19 cellular contexts compared by ENCODE assay signal in genomic region chr12:46676797-46677520, GRCh38.
A peak's percentile ranks its signal among the peaks of the same experiment; 100 is the strongest.
DNase-seq lines count a peak whose midpoint lies in the region; ATAC-seq and TF ChIP-seq lines count a peak whose summit lies in the region.
"Had no signal": no experiment of that assay in that cellular context is flagged by ENCODE, and none has a peak within 500 bp of the region (broad histone marks: within the 10 kb centered on the region; RNA-seq: fewer than 3 reads in every experiment).

No MANE protein-coding gene starts in this region.

- H3K9me3 Mint-ChIP-seq in activated naive CD4-positive, alpha-beta T cell treated with anti-CD3 and anti-CD28 coated beads, Interleukin-2, amount 50 U/mL, for 24 hours = no peaks in the 10 kb centered on the region
- H3K9me3 Mint-ChIP-seq in stimulated activated effector memory CD8-positive, alpha-beta T cell treated with anti-CD3 and anti-CD28 coated beads, Interleukin-12 subunit alpha, Interleukin-12 subunit beta, amount 100 ng/mL, for 72 hours = no peaks in the 10 kb centered on the region
- H3K9me3 Mint-ChIP-seq: dendritic cell treated with granulocyte-macrophage colony-stimulating factor and Interleukin-4, amounts not matched to agents 40 ng/mL and 50 ng/mL, for 4 days had no signal

- H3K36me3 Mint-ChIP-seq in activated naive CD4-positive, alpha-beta T cell treated with anti-CD3 and anti-CD28 coated beads, Interleukin-2, amount 50 U/mL, for 24 hours = no peaks in the 10 kb centered on the region
- no peaks in the 10 kb centered on the region for H3K36me3 Mint-ChIP-seq in stimulated activated effector memory CD8-positive, alpha-beta T cell treated with anti-CD3 and anti-CD28 coated beads, Interleukin-12 subunit alpha, Interleukin-12 subunit beta, amount 100 ng/mL, for 72 hours

- peak overlapping the region; percentile 51 for H3K27ac Mint-ChIP-seq in activated naive CD4-positive, alpha-beta T cell treated with anti-CD3 and anti-CD28 coated beads, Interleukin-2, amount 50 U/mL, for 24 hours
- peak overlapping the region; percentile 36 for H3K27ac Mint-ChIP-seq in stimulated activated effector memory CD8-positive, alpha-beta T cell treated with anti-CD3 and anti-CD28 coated beads, Interleukin-12 subunit alpha, Interleukin-12 subunit beta, amount 100 ng/mL, for 72 hours
- H3K27ac Mint-ChIP-seq: dendritic cell treated with granulocyte-macrophage colony-stimulating factor and Interleukin-4, amounts not matched to agents 40 ng/mL and 50 ng/mL, for 4 days had no signal

- no peak overlapping the region for H3K4me3 Mint-ChIP-seq in activated naive CD4-positive, alpha-beta T cell treated with anti-CD3 and anti-CD28 coated beads, Interleukin-2, amount 50 U/mL, for 24 hours
- H3K4me3 Mint-ChIP-seq in stimulated activated effector memory CD8-positive, alpha-beta T cell treated with anti-CD3 and anti-CD28 coated beads, Interleukin-12 subunit alpha, Interleukin-12 subunit beta, amount 100 ng/mL, for 72 hours = no peak overlapping the region
- H3K4me3 Mint-ChIP-seq: dendritic cell treated with granulocyte-macrophage colony-stimulating factor and Interleukin-4, amounts not matched to agents 40 ng/mL and 50 ng/mL, for 4 days had no signal

- no peak for ATAC-seq in stimulated activated effector memory CD8-positive, alpha-beta T cell treated with anti-CD3 and anti-CD28 coated beads, Interleukin-12 subunit alpha, Interleukin-12 subunit beta, amount 100 ng/mL, for 72 hours
- no peak for ATAC-seq in GM19397 (IDR thresholded peaks at IDR 0.05; ENCODE audit: unreplicated experiment)

- no peaks in the 10 kb centered on the region for H3K27me3 Mint-ChIP-seq in activated naive CD4-positive, alpha-beta T cell treated with anti-CD3 and anti-CD28 coated beads, Interleukin-2, amount 50 U/mL, for 24 hours
- H3K27me3 Mint-ChIP-seq: dendritic cell treated with granulocyte-macrophage colony-stimulating factor and Interleukin-4, amounts not matched to agents 40 ng/mL and 50 ng/mL, for 4 days had no signal

- H3K4me1 Mint-ChIP-seq in activated naive CD4-positive, alpha-beta T cell treated with anti-CD3 and anti-CD28 coated beads, Interleukin-2, amount 50 U/mL, for 24 hours = peaks cover 7% of the 10 kb centered on the region
- H3K4me1 Mint-ChIP-seq in stimulated activated effector memory CD8-positive, alpha-beta T cell treated with anti-CD3 and anti-CD28 coated beads, Interleukin-12 subunit alpha, Interleukin-12 subunit beta, amount 100 ng/mL, for 72 hours = peaks cover 7% of the 10 kb centered on the region

- DNase-seq in activated naive CD4-positive, alpha-beta T cell (lab: John Stamatoyannopoulos, UW) = no peak
- DNase-seq in NCI-H69 (lab: John Stamatoyannopoulos, UW) = peak; percentile 13
- DNase-seq in epithelial cell of esophagus (ENCODE audit: low read depth) = peak; percentile 90
- DNase-seq in stimulated activated effector memory CD8-positive, alpha-beta T cell treated with anti-CD3 and anti-CD28 coated beads, Interleukin-12 subunit alpha, Interleukin-12 subunit beta, amount 100 ng/mL, for 72 hours (ENCODE audit: low spot score in 2 of 2) = no peak
- DNase-seq in NCI-H1105 treated with DMSO at 0.1 percent for 48 hours (lab: John Stamatoyannopoulos, UW) = no peak
- DNase-seq in NCI-H146 (lab: John Stamatoyannopoulos, UW) = no peak
- DNase-seq: activated CD4-positive, alpha-beta T cell treated with anti-CD3 and anti-CD28 coated beads, Interleukin-2, amount 50 U/mL, for 1 hour; activated CD8-positive, alpha-beta memory T cell treated with anti-CD3 and anti-CD28 coated beads, Interleukin-2, amount 50 U/mL, for 4 hours; activated effector memory CD4-positive, alpha-beta T cell treated with anti-CD3 and anti-CD28 coated beads, Interleukin-2, amount 50 U/mL, for 16 hours; DMS153; gastrocnemius medialis; GDM1; kidney; NCI-H2029; stimulated activated CD8-positive, alpha-beta memory T cell treated with anti-CD3 and anti-CD28 coated beads, Interleukin-4, amount 100 ng/mL, for 48 hours; substantia nigra had no signal

- peak overlapping the region; percentile 22 for H3K4me3 ChIP-seq in epithelial cell of esophagus (ENCODE audit: low read length)
- H3K4me3 ChIP-seq: gastrocnemius medialis had no signal

- no peak for TF ChIP-seq CTCF in epithelial cell of esophagus (IDR thresholded peaks at IDR 0.05; ENCODE audit: insufficient read depth, low read depth, low read length, missing control alignments)

Comparison
In these comparisons a context has a peak if more than half of its experiments do, and no peak if none do; other contexts are left out.
1. DNase-seq: peak in NCI-H69 (single experiment) and epithelial cell of esophagus (single experiment); none in activated naive CD4-positive, alpha-beta T cell (0 of 4), stimulated activated effector memory CD8-positive, alpha-beta T cell treated with anti-CD3 and anti-CD28 coated beads, Interleukin-12 subunit alpha, Interleukin-12 subunit beta, amount 100 ng/mL, for 72 hours (0 of 2), NCI-H1105 treated with DMSO at 0.1 percent for 48 hours (single experiment) and NCI-H146 (single experiment).